8 cellular contexts compared by ENCODE assay signal in the genomic region with DNA sequence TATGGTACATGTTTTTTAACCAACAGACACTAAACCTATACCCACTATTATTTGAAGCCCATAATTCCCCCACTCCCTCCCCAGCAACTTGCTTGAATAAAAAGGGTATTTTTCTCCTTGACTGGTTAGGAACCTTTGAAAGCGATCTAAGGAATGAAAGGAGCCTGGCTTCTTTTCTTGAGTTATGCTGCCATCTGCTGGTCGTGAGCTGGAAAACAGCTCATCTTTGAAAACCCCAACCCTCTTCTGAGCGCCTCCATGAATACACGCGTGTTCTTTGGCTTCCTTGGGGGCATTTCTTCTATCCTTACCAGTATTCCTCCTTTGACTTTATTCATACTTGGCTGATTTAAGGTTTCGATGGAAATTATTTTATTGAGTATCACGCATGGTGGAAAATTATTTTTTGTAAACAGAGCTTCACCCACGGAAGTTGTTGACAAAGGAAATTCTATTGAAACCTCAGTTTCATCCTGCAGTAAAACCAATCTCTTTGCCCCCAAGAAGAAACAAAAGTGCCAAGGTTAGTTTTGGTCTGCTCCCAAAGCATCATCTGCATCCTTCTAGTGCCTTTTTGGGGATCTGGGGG.
A peak's percentile ranks its signal among the peaks of the same experiment; 100 is the strongest.
DNase-seq lines count a peak whose midpoint lies in the region; ATAC-seq, FAIRE-seq and TF ChIP-seq lines count a peak whose summit lies in the region.

No MANE protein-coding gene starts in this region.

- H3K4me3 ChIP-seq in H1 (ENCODE audit: extremely low read depth in 1 of 4, insufficient read depth in 2 of 4, low read depth in 3 of 4, low read length in 4 of 4): no peak overlapping the region
- H3K4me3 ChIP-seq in mucosa of descending colon: no peak overlapping the region

- H4K91ac ChIP-seq in H1 (replicated peaks; ENCODE audit: insufficient read length, low read length): no peak overlapping the region

- TF ChIP-seq RAD21 in H1 (IDR thresholded peaks at IDR 0.05 in 1 of 2, conservative IDR thresholded peaks at IDR 0.05 in 1 of 2; ENCODE audit: low read depth in 2 of 2, low read length in 2 of 2): peak; percentile 94 to 97

- H4K20me1 ChIP-seq in H1 (replicated peaks in 1 of 2; ENCODE audit: control insufficient read depth in 1 of 2, insufficient read depth in 2 of 2, low read length in 2 of 2): no peaks in the 10 kb centered on the region

- 16% methylated on average over 8 of the region's 8 CpGs; no CpG with 5 or more reads in 1 of the 2 experiments for WGBS in H1 (ENCODE audit: extremely low coverage in 1 of 2, insufficient coverage in 1 of 2, insufficient read length in 1 of 2, insufficient replicate concordance in 2 of 2, low coverage in 1 of 2, low lambda C conversion rate in 2 of 2, missing lambda C conversion rate in 1 of 2), 2 experiments

- no peaks in the 10 kb centered on the region for H3K79me2 ChIP-seq in H1 (ENCODE audit: control insufficient read depth in 1 of 2, insufficient read depth in 2 of 2, low read length in 2 of 2)

- peaks cover 3% of the 10 kb centered on the region for H3K9me3 Mint-ChIP-seq in activated CD8-positive, alpha-beta T cell treated with anti-CD3 and anti-CD28 coated beads for 36 hours

- no peaks in the 10 kb centered on the region for H3K23me2 ChIP-seq in H1 (ENCODE audit: low read depth, low read length)

- H2BK12ac ChIP-seq in H1 (ENCODE audit: low read depth, low read length): no peak overlapping the region

- no peaks in the 10 kb centered on the region for H3K79me1 ChIP-seq in H1 (ENCODE audit: low read depth, low read length)

- no peaks in the 10 kb centered on the region for H3K4me1 Mint-ChIP-seq in activated CD8-positive, alpha-beta T cell treated with anti-CD3 and anti-CD28 coated beads for 36 hours (ENCODE audit: low read depth)

- H2AK5ac ChIP-seq in H1 (ENCODE audit: low read depth, low read length): no peak overlapping the region

- ATAC-seq in HG03280 (IDR thresholded peaks at IDR 0.05; ENCODE audit: unreplicated experiment): peak; percentile 62
- ATAC-seq in activated CD8-positive, alpha-beta T cell treated with anti-CD3 and anti-CD28 coated beads for 36 hours: peak; percentile 67
- ATAC-seq in mucosa of descending colon: peak; percentile 75
- no peak for ATAC-seq in HG03469 (IDR thresholded peaks at IDR 0.05; ENCODE audit: unreplicated experiment)

- H2BK15ac ChIP-seq in H1 (ENCODE audit: low read length): no peak overlapping the region

- no peak for TF ChIP-seq POLR2A in H1 (IDR thresholded peaks at IDR 0.05; ENCODE audit: control extremely low read depth in 1 of 2, low read depth in 2 of 2, low read length in 2 of 2)

- no peak overlapping the region for H2BK120ac ChIP-seq in H1 (replicated peaks; ENCODE audit: low read depth, low read length)

- H3K4me2 ChIP-seq in H1 (ENCODE audit: insufficient read depth in 1 of 2, low read depth in 2 of 2, low read length in 2 of 2): no peak overlapping the region

- CTCF ChIA-PET in activated CD8-positive, alpha-beta T cell treated with anti-CD3 and anti-CD28 coated beads for 36 hours (lab: Charles Lee): interaction anchor here (0.6 to 3.1 kb wide), 49 partner anchors 8 to 811 kb away, joined by 3 to 82 read pairs (median 4); partner anchors contain the start of genes HDDC3, MAN2A2, SV2B and VPS33B
- CTCF ChIA-PET in H1 (lab: Charles Lee; ENCODE audit: partially characterized antibody): interaction anchor here (0.6 to 3.4 kb wide), 44 partner anchors 9 to 918 kb away, joined by 3 to 27 read pairs (median 4); partner anchors contain the start of genes HDDC3, RCCD1 and UNC45A

- peak overlapping the region; percentile 13 for H3K4me3 Mint-ChIP-seq in activated CD8-positive, alpha-beta T cell treated with anti-CD3 and anti-CD28 coated beads for 36 hours

- POLR2A ChIA-PET in activated CD8-positive, alpha-beta T cell treated with anti-CD3 and anti-CD28 coated beads for 36 hours (lab: Charles Lee): interaction anchor here (1.2 kb wide), 1 partner anchor 213 kb away, joined by 4 read pairs; no protein-coding TSS in a partner anchor
- POLR2A ChIA-PET in H1 (lab: Charles Lee; ENCODE audit: partially characterized antibody): no interaction called here

- intact Hi-C loops in activated CD8-positive, alpha-beta T cell treated with anti-CD3 and anti-CD28 coated beads for 36 hours (cut with micrococcal nuclease): loop anchor here (2.0 to 5.0 kb wide), 2 partner anchors 215 to 314 kb away; no protein-coding TSS in a partner anchor
- intact Hi-C loops in mucosa of descending colon (cut with DNase I, micrococcal nuclease): loop anchor here in 1 of 2 donors (5.0 kb wide), 1 partner anchor 214 kb away; no protein-coding TSS in a partner anchor

- no peak overlapping the region for H4K5ac ChIP-seq in H1 (ENCODE audit: insufficient read length, low read depth, low read length)

- H3K27ac Mint-ChIP-seq in activated CD8-positive, alpha-beta T cell treated with anti-CD3 and anti-CD28 coated beads for 36 hours: no peak overlapping the region

- H3K9me3 ChIP-seq in H1 (ENCODE audit: insufficient read depth in 2 of 2, low read depth in 1 of 2, low read length in 1 of 2) (no peaks in the 10 kb centered on the region), mucosa of descending colon (peaks cover 7% of the 10 kb centered on the region)

- no peaks in the 10 kb centered on the region for H3K4me1 ChIP-seq in H1 (replicated peaks in 1 of 4; ENCODE audit: control insufficient read depth in 3 of 4, insufficient read depth in 4 of 4, low read length in 3 of 4)
- no peaks in the 10 kb centered on the region for H3K4me1 ChIP-seq in mucosa of descending colon (ENCODE audit: low read depth)

- H3K36me3 Mint-ChIP-seq in activated CD8-positive, alpha-beta T cell treated with anti-CD3 and anti-CD28 coated beads for 36 hours (ENCODE audit: low read depth): no peaks in the 10 kb centered on the region

- DNase-seq in ELF-1 (ENCODE audit: low read depth, low spot score) (peak; percentile 74), NCI-H82 (lab: John Stamatoyannopoulos, UW) (peak; percentile 79), H1 (ENCODE audit: low read depth in 1 of 2, low spot score in 2 of 2) (peak in 1 of 2 experiments; percentile 69), mucosa of descending colon (peak in 2 of 3 donors; percentile 34 to 69)
- peak; percentile 66 for DNase-seq in activated CD8-positive, alpha-beta T cell treated with anti-CD3 and anti-CD28 coated beads for 36 hours
- peak; percentile 71 for DNase-seq in stimulated activated CD8-positive, alpha-beta memory T cell treated with anti-CD3 and anti-CD28 coated beads, Interleukin-4, amount 100 ng/mL, for 48 hours

- H3K4ac ChIP-seq in H1 (replicated peaks; ENCODE audit: insufficient read length, low read depth, low read length): no peak overlapping the region

- H3K18ac ChIP-seq in H1 (ENCODE audit: extremely low read depth, low read length): no peak overlapping the region

- no peak for TF ChIP-seq EP300 in H1 (IDR thresholded peaks at IDR 0.05; ENCODE audit: borderline replicate concordance in 1 of 2, low read depth in 2 of 2, low read length in 2 of 2)

- peak; percentile 80 for TF ChIP-seq CTCF in activated CD8-positive, alpha-beta T cell treated with anti-CD3 and anti-CD28 coated beads for 36 hours (IDR thresholded peaks at IDR 0.05)
- TF ChIP-seq CTCF in H1 (IDR thresholded peaks at IDR 0.05; ENCODE audit: control extremely low read depth in 1 of 3, insufficient read depth in 1 of 3, low read depth in 1 of 3, low read length in 3 of 3) (peak; percentile 25 to 85 (median 76)), mucosa of descending colon (IDR thresholded peaks at IDR 0.05) (peak; percentile 24)

- H2BK5ac ChIP-seq in H1 (ENCODE audit: low read depth, low read length): no peak overlapping the region

- FAIRE-seq in H1 (lab: Jason Lieb, UNC): peak; percentile 68

- no peak overlapping the region for H2AFZ ChIP-seq in H1 (ENCODE audit: low read length)

- no peak overlapping the region for H3K9ac ChIP-seq in H1 (replicated peaks in 1 of 4; ENCODE audit: extremely low read depth in 1 of 4, low read depth in 3 of 4, low read length in 3 of 4)

- H3K56ac ChIP-seq in H1 (replicated peaks; ENCODE audit: insufficient read length, low read depth, low read length): no peak overlapping the region

- H3K27ac ChIP-seq in H1 (ENCODE audit: low read depth, low read length): no peak overlapping the region

- H3K36me3 ChIP-seq in H1 (ENCODE audit: control insufficient read depth in 2 of 4, insufficient read depth in 4 of 4, low read length in 3 of 4) (no peaks in the 10 kb centered on the region), mucosa of descending colon (ENCODE audit: low read depth) (no peaks in the 10 kb centered on the region)

- H3K27me3 ChIP-seq in H1 (replicated peaks in 1 of 4; ENCODE audit: control insufficient read depth in 3 of 4, extremely low read depth in 1 of 4, insufficient read depth in 3 of 4, low read length in 3 of 4): no peaks in the 10 kb centered on the region

- H3K14ac ChIP-seq in H1 (ENCODE audit: insufficient read length): no peak overlapping the region

- H3K23ac ChIP-seq in H1 (ENCODE audit: insufficient read length): no peak overlapping the region

- no peak overlapping the region for H4K8ac ChIP-seq in H1 (ENCODE audit: extremely low read depth, insufficient read depth, low read length)

- no peak overlapping the region for H2BK20ac ChIP-seq in H1 (ENCODE audit: low read length)

- H3K27me3 Mint-ChIP-seq in activated CD8-positive, alpha-beta T cell treated with anti-CD3 and anti-CD28 coated beads for 36 hours: peaks cover 20% of the 10 kb centered on the region

TF ChIP-seq in H1, 55 proteins besides CTCF, POLR2A, EP300 and RAD21 (continues in another document):
- no peak for TF ChIP-seq ZNF274 (IDR thresholded peaks at IDR 0.05; ENCODE audit: borderline replicate concordance, extremely low read depth, low read length)

Comparison
In these comparisons a context has a peak if more than half of its experiments do, and no peak if none do; other contexts are left out.
1. CTCF ChIP-seq: peak in every context shown above with its lines; median percentile 80 in activated CD8-positive, alpha-beta T cell treated with anti-CD3 and anti-CD28 coated beads for 36 hours; 76 in H1; 24 in mucosa of descending colon.